1 cellular context compared by ENCODE assay signal in genomic region chr21:34639882-34640788, GRCh38.
TF ChIP-seq lines count a peak whose summit lies in the region.

No MANE protein-coding gene starts in this region.

TF ChIP-seq in GM12878, 131 proteins besides CTCF, POLR2A, EP300 and RAD21 (continued from another document and continues in another):
- TF ChIP-seq MAX (IDR thresholded peaks at IDR 0.05; ENCODE audit: low read depth, low read length) = no peak
- TF ChIP-seq PAX8 (IDR thresholded peaks at IDR 0.05) = no peak
- no peak for TF ChIP-seq ZBTB40 (IDR thresholded peaks at IDR 0.05; ENCODE audit: borderline replicate concordance)
- no peak for TF ChIP-seq SUZ12 (IDR thresholded peaks at IDR 0.05; ENCODE audit: unreplicated experiment)
- TF ChIP-seq GABPA (IDR thresholded peaks at IDR 0.05; ENCODE audit: low read depth) = no peak
- TF ChIP-seq CHD1 (IDR thresholded peaks at IDR 0.05; ENCODE audit: low read depth, low read length) = no peak
- no peak for TF ChIP-seq SREBF2 (IDR thresholded peaks at IDR 0.05; ENCODE audit: low read length)
- TF ChIP-seq EGR1 (IDR thresholded peaks at IDR 0.05; ENCODE audit: borderline replicate concordance in 1 of 2, low read depth in 2 of 2, low read length in 2 of 2) = no peak
- TF ChIP-seq BCLAF1 (IDR thresholded peaks at IDR 0.05) = no peak
- no peak for TF ChIP-seq CUX1 (IDR thresholded peaks at IDR 0.05; ENCODE audit: insufficient replicate concordance, low read depth, low read length)
- no peak for TF ChIP-seq ZSCAN29 (IDR thresholded peaks at IDR 0.05)
- no peak for TF ChIP-seq SMC3 (IDR thresholded peaks at IDR 0.05; ENCODE audit: borderline replicate concordance, low read length)
- TF ChIP-seq, protein P1, sequence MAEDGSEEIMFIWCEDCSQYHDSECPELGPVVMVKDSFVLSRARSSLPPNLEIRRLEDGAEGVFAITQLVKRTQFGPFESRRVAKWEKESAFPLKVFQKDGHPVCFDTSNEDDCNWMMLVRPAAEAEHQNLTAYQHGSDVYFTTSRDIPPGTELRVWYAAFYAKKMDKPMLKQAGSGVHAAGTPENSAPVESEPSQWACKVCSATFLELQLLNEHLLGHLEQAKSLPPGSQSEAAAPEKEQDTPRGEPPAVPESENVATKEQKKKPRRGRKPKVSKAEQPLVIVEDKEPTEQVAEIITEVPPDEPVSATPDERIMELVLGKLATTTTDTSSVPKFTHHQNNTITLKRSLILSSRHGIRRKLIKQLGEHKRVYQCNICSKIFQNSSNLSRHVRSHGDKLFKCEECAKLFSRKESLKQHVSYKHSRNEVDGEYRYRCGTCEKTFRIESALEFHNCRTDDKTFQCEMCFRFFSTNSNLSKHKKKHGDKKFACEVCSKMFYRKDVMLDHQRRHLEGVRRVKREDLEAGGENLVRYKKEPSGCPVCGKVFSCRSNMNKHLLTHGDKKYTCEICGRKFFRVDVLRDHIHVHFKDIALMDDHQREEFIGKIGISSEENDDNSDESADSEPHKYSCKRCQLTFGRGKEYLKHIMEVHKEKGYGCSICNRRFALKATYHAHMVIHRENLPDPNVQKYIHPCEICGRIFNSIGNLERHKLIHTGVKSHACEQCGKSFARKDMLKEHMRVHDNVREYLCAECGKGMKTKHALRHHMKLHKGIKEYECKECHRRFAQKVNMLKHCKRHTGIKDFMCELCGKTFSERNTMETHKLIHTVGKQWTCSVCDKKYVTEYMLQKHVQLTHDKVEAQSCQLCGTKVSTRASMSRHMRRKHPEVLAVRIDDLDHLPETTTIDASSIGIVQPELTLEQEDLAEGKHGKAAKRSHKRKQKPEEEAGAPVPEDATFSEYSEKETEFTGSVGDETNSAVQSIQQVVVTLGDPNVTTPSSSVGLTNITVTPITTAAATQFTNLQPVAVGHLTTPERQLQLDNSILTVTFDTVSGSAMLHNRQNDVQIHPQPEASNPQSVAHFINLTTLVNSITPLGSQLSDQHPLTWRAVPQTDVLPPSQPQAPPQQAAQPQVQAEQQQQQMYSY (CRISPR knock-in tag; IDR thresholded peaks at IDR 0.05) = peak; percentile 39; the same call in 1 of the 2 replicates
- TF ChIP-seq IRF4 (IDR thresholded peaks at IDR 0.05; ENCODE audit: low read depth, low read length) = peak; percentile 87
- no peak for TF ChIP-seq RELA (IDR thresholded peaks at IDR 0.05; ENCODE audit: borderline replicate concordance, partially characterized antibody)
- TF ChIP-seq NFIC (IDR thresholded peaks at IDR 0.05; ENCODE audit: low read depth, low read length) = peak; percentile 92
- TF ChIP-seq NFXL1 (IDR thresholded peaks at IDR 0.05; ENCODE audit: borderline replicate concordance) = no peak
- no peak for TF ChIP-seq SIX5 (IDR thresholded peaks at IDR 0.05; ENCODE audit: low read depth, low read length, severe bottlenecking)
- TF ChIP-seq FOS (IDR thresholded peaks at IDR 0.05; ENCODE audit: borderline replicate concordance, extremely low read depth, insufficient read length) = no peak
- TF ChIP-seq NR2C2 (IDR thresholded peaks at IDR 0.05; ENCODE audit: borderline replicate concordance, control insufficient read depth, insufficient read length, low read depth) = no peak
- no peak for TF ChIP-seq NR2C1 (IDR thresholded peaks at IDR 0.05)
- TF ChIP-seq BMI1 (IDR thresholded peaks at IDR 0.05; ENCODE audit: borderline replicate concordance) = no peak
- TF ChIP-seq, protein P2, sequence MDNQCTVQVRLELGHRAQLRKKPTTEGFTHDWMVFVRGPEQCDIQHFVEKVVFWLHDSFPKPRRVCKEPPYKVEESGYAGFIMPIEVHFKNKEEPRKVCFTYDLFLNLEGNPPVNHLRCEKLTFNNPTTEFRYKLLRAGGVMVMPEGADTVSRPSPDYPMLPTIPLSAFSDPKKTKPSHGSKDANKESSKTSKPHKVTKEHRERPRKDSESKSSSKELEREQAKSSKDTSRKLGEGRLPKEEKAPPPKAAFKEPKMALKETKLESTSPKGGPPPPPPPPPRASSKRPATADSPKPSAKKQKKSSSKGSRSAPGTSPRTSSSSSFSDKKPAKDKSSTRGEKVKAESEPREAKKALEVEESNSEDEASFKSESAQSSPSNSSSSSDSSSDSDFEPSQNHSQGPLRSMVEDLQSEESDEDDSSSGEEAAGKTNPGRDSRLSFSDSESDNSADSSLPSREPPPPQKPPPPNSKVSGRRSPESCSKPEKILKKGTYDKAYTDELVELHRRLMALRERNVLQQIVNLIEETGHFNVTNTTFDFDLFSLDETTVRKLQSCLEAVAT (IDR thresholded peaks at IDR 0.05) = no peak
- no peak for TF ChIP-seq EED (IDR thresholded peaks at IDR 0.05; ENCODE audit: low read depth)
- no peak for TF ChIP-seq YY1 (IDR thresholded peaks at IDR 0.05; ENCODE audit: low read depth, low read length)
- peak; percentile 54 for TF ChIP-seq RAD51 (IDR thresholded peaks at IDR 0.05)
- TF ChIP-seq CEBPZ (IDR thresholded peaks at IDR 0.05; ENCODE audit: low read depth, low read length) = no peak
- TF ChIP-seq ELK1 (IDR thresholded peaks at IDR 0.05; ENCODE audit: low read depth, low read length) = no peak
- no peak for TF ChIP-seq EZH2 (IDR thresholded peaks at IDR 0.05; ENCODE audit: borderline replicate concordance, control insufficient read depth, low read depth, low read length)
- no peak for TF ChIP-seq CBFB (IDR thresholded peaks at IDR 0.05; ENCODE audit: low read depth)
- TF ChIP-seq, protein P3, sequence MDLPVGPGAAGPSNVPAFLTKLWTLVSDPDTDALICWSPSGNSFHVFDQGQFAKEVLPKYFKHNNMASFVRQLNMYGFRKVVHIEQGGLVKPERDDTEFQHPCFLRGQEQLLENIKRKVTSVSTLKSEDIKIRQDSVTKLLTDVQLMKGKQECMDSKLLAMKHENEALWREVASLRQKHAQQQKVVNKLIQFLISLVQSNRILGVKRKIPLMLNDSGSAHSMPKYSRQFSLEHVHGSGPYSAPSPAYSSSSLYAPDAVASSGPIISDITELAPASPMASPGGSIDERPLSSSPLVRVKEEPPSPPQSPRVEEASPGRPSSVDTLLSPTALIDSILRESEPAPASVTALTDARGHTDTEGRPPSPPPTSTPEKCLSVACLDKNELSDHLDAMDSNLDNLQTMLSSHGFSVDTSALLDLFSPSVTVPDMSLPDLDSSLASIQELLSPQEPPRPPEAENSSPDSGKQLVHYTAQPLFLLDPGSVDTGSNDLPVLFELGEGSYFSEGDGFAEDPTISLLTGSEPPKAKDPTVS (IDR thresholded peaks at IDR 0.05; ENCODE audit: low read depth, low read length) = no peak
